In genomic region chr17:5437721-5438317, GRCh38 we compare ENCODE assay signal across 8 cellular contexts. TPM values are rescaled to one million over a fixed set of nuclear protein-coding genes. Genes with fewer than 3 reads are reported as not detected.
DNase-seq lines count a peak whose midpoint lies in the region; ATAC-seq and TF ChIP-seq lines count a peak whose summit lies in the region.

No MANE protein-coding gene starts in this region.

- no peak for TF ChIP-seq EP300 in esophagus muscularis mucosa (IDR thresholded peaks at IDR 0.05)

- H3K4me1 ChIP-seq in ES-I3 (ENCODE audit: insufficient read depth, low read length) = no peaks in the 10 kb centered on the region; the same call in 1 of the 2 replicates
- peaks cover 7% of the 10 kb centered on the region for H3K4me1 ChIP-seq in RWPE2 (ENCODE audit: insufficient read depth, poor library complexity, severe bottlenecking)
- peaks cover 18 to 40% (median 33%) of the 10 kb centered on the region in 4 donors for H3K4me1 ChIP-seq in esophagus muscularis mucosa
- H3K4me1 ChIP-seq in psoas muscle = peaks cover 6% of the 10 kb centered on the region

- intact Hi-C loops in esophagus muscularis mucosa (cut with DNase I) = loop anchor here (2.0 kb wide), 1 partner anchor 31 kb away; the partner anchor contains the start of gene DHX33
- intact Hi-C loops in psoas muscle (cut with DNase I) = loop anchor here in 1 of 2 donors (10.0 kb wide), 1 partner anchor 183 kb away; no protein-coding TSS in a partner anchor

- DNase-seq in RWPE2 (ENCODE audit: low spot score) (no peak), esophagus muscularis mucosa (ENCODE audit: extremely low spot score) (no peak), psoas muscle (no peak), KG1 (lab: John Stamatoyannopoulos, UW) (no peak), GM13977 (ENCODE audit: low spot score) (no peak)
- DNase-seq in activated CD4-positive, CD25-positive, alpha-beta regulatory T cell treated with anti-CD3 and anti-CD28 coated beads, Interleukin-2, amount 50 U/mL, for 72 hours = no peak

- in situ Hi-C loops in GM13977 (cut with MboI; ENCODE audit: low pct_unique_long_range_greater_than_20kb, low sequenced_read_pairs, unreplicated experiment) = no loop called here

- H3K36me3 ChIP-seq in ES-I3 (ENCODE audit: insufficient read depth, low read length) (peaks cover 26% of the 10 kb centered on the region), RWPE2 (ENCODE audit: low read depth) (peaks cover 53% of the 10 kb centered on the region), esophagus muscularis mucosa (peaks cover 34 to 65% (median 44%) of the 10 kb centered on the region in 4 donors), psoas muscle (ENCODE audit: insufficient read depth in 1 of 2, low read depth in 1 of 2) (peaks cover 18 to 65% of the 10 kb centered on the region in 2 donors)

- H3K27ac ChIP-seq in RWPE2 (ENCODE audit: poor library complexity, severe bottlenecking) = peak overlapping the region; percentile 59
- H3K27ac ChIP-seq in esophagus muscularis mucosa (replicated peaks in 1 of 4) = peak overlapping the region; percentile 75 to 89 (median 78)
- H3K27ac ChIP-seq in psoas muscle = peak overlapping the region; percentile 84

- H3K27me3 ChIP-seq in RWPE2 (ENCODE audit: insufficient read depth, poor library complexity, severe bottlenecking) (no peaks in the 10 kb centered on the region), esophagus muscularis mucosa (no peaks in the 10 kb centered on the region), psoas muscle (ENCODE audit: insufficient read depth in 3 of 3, low read length in 2 of 3) (no peaks in the 10 kb centered on the region)

- TF ChIP-seq CTCF in RWPE2 (IDR thresholded peaks at IDR 0.05; ENCODE audit: poor library complexity, severe bottlenecking) = no peak
- TF ChIP-seq CTCF in esophagus muscularis mucosa (IDR thresholded peaks at IDR 0.05) = no peak
- no peak for TF ChIP-seq CTCF in psoas muscle (IDR thresholded peaks at IDR 0.05)
- TF ChIP-seq CTCF in GM13977 (IDR thresholded peaks at IDR 0.05; ENCODE audit: extremely low read depth, insufficient read depth, missing control alignments) = no peak

- H3K9me3 ChIP-seq in ES-I3 (ENCODE audit: control insufficient read depth, insufficient read depth, low read length) (no peaks in the 10 kb centered on the region), RWPE2 (ENCODE audit: severe bottlenecking) (no peaks in the 10 kb centered on the region), esophagus muscularis mucosa (no peaks in the 10 kb centered on the region), psoas muscle (no peaks in the 10 kb centered on the region)

- peak overlapping the region; percentile 80 for H3K4me3 ChIP-seq in RWPE2 (ENCODE audit: severe bottlenecking)
- peak overlapping the region; percentile 73 to 96 (median 86) for H3K4me3 ChIP-seq in esophagus muscularis mucosa
- H3K4me3 ChIP-seq in psoas muscle = peak overlapping the region; percentile 90

- no peak for TF ChIP-seq POLR2A in esophagus muscularis mucosa (IDR thresholded peaks at IDR 0.05; ENCODE audit: low read depth)

- peak overlapping the region; percentile 82 for H3K9ac ChIP-seq in ES-I3 (ENCODE audit: low read depth, low read length)

- WGBS in esophagus muscularis mucosa = 65% methylated on average over 5 of the region's 5 CpGs
- 56 to 68% (median 62%) methylated on average over 5 of the region's 5 CpGs for WGBS in psoas muscle, 3 donors

- ATAC-seq in RWPE2 (ENCODE audit: low read depth) (peak; percentile 42), psoas muscle (no peak), GM19467 (IDR thresholded peaks at IDR 0.05; ENCODE audit: unreplicated experiment) (no peak)

RNA-seq across cellular contexts. Expression of gene C1QBP, which starts 1.1 kb away (rescaled TPM):
- total RNA-seq in esophagus muscularis mucosa (100 to 1,000 TPM in 1 of 4 donors, 10 to 100 TPM in 3; 92.9 to 124 (median 95.5) TPM), psoas muscle (100 to 1,000 TPM; 107 to 184 (median 128) TPM)
- 100 to 1,000 TPM; 166 to 472 (median 209) TPM for polyA plus RNA-seq in psoas muscle

RNA-seq across cellular contexts. Expression of gene RPAIN, which starts 17.8 kb away (rescaled TPM):
- 10 to 100 TPM; 25.7 to 37.0 (median 32.0) TPM for total RNA-seq in esophagus muscularis mucosa
- 10 to 100 TPM; 24.7 to 36.3 (median 27.5) TPM for total RNA-seq in psoas muscle
- polyA plus RNA-seq in psoas muscle = 10 to 100 TPM; 25.2 to 65.2 (median 48.1) TPM

RNA-seq across cellular contexts. Expression of gene NUP88, which starts 18.4 kb away (rescaled TPM):
- total RNA-seq in esophagus muscularis mucosa (10 to 100 TPM; 50.7 to 67.6 (median 61.2) TPM), psoas muscle (10 to 100 TPM; 54.4 to 90.9 (median 84.1) TPM)
- polyA plus RNA-seq in psoas muscle = 100 to 1,000 TPM in 1 of 3 donors, 10 to 100 TPM in 2; 69.6 to 106 (median 75.5) TPM

RNA-seq across cellular contexts. Expression of gene DHX33, which starts 31.0 kb away (rescaled TPM):
- total RNA-seq in esophagus muscularis mucosa (10 to 100 TPM in 1 of 4 donors, 1 to 10 TPM in 3; 9.1 to 10.9 (median 9.7) TPM), psoas muscle (10 to 100 TPM in 3 of 4 donors, 1 to 10 TPM in 1; 8.9 to 17.7 (median 12.0) TPM)
- 1 to 10 TPM; 3.9 to 9.6 (median 6.9) TPM for polyA plus RNA-seq in psoas muscle

RNA-seq across cellular contexts. Expression of gene DERL2, which starts 48.2 kb away (rescaled TPM):
- total RNA-seq in esophagus muscularis mucosa (10 to 100 TPM; 17.4 to 32.4 (median 23.3) TPM), psoas muscle (10 to 100 TPM; 23.1 to 40.9 (median 33.6) TPM)
- 100 to 1,000 TPM in 1 of 3 donors, 10 to 100 TPM in 2; 50.6 to 104 (median 60.4) TPM for polyA plus RNA-seq in psoas muscle
